Comparison of ENCODE assay signal across 17 cellular contexts in genomic region chr2:230862292-230862691, GRCh38. TPM values are rescaled to one million over a fixed set of nuclear protein-coding genes. Genes with fewer than 3 reads are reported as not detected.
A peak's percentile ranks its signal among the peaks of the same experiment; 100 is the strongest.
DNase-seq lines count a peak whose midpoint lies in the region; ATAC-seq and TF ChIP-seq lines count a peak whose summit lies in the region.
"Had no signal": no experiment of that assay in that cellular context is flagged by ENCODE, and none has a peak within 500 bp of the region (broad histone marks: within the 10 kb centered on the region; RNA-seq: fewer than 3 reads in every experiment).

No MANE protein-coding gene starts in this region.

- H3K27ac Mint-ChIP-seq in central memory CD8-positive, alpha-beta T cell (ENCODE audit: low read depth): peak overlapping the region; percentile 16
- no peak overlapping the region for H3K27ac Mint-ChIP-seq in osteocyte (ENCODE audit: unreplicated experiment)

- H2AFZ ChIP-seq in Karpas-422 (ENCODE audit: low read length): no peak overlapping the region

- no peak overlapping the region for H3K9ac ChIP-seq in BLaER1 treated with 17β-estradiol and CSF1 and Interleukin-3, amounts not matched to agents 10 nM and 100 nM
- peak overlapping the region; percentile 17; the same call in 1 of the 2 replicates for H3K9ac ChIP-seq in Karpas-422 (ENCODE audit: low read length)

- H3K4me2 ChIP-seq in BLaER1 treated with 17β-estradiol and CSF1 and Interleukin-3, amounts not matched to agents 10 nM and 100 nM: peak overlapping the region in 10 of 11 experiments; percentile 36 to 85 (median 68); a peak in 20 of 22 replicates
- peak overlapping the region; percentile 56 for H3K4me2 ChIP-seq in Karpas-422 (ENCODE audit: low read depth, low read length, poor library complexity, severe bottlenecking)

- no peaks in the 10 kb centered on the region for H3K9me2 ChIP-seq in Karpas-422 (replicated peaks; ENCODE audit: insufficient read depth, low read length)

- H3K27me3 ChIP-seq in BLaER1 treated with 17β-estradiol and CSF1 and Interleukin-3, amounts not matched to agents 10 nM and 100 nM: no peaks in the 10 kb centered on the region
- H3K27me3 ChIP-seq in Karpas-422 (ENCODE audit: low read length): no peaks in the 10 kb centered on the region

- no peaks in the 10 kb centered on the region for H3K9me3 Mint-ChIP-seq in central memory CD8-positive, alpha-beta T cell
- H3K9me3 Mint-ChIP-seq in osteocyte (ENCODE audit: unreplicated experiment): no peaks in the 10 kb centered on the region

- no peak for DNase-seq in Karpas-422
- no peak for DNase-seq in central memory CD8-positive, alpha-beta T cell (ENCODE audit: low spot score in 2 of 2)
- DNase-seq in osteocyte (ENCODE audit: extremely low spot score, unreplicated experiment): peak; percentile 57
- DNase-seq in caudate nucleus (lab: John Stamatoyannopoulos, UW): no peak
- DNase-seq: AML-193; Caco-2; GDM1; KBM-7; NCI-H2107; NCI-H748 treated with DMSO at 0.1 percent for 48 hours; NK-92 treated with Interleukin-12 subunit alpha and Interleukin-12 subunit beta, amount 100 ng/mL, for 24 hours had no signal

- ATAC-seq in central memory CD8-positive, alpha-beta T cell (replicated peaks; ENCODE audit: extremely low read depth, poor library complexity, severe bottlenecking): no peak
- ATAC-seq in GM21723 (IDR thresholded peaks at IDR 0.05; ENCODE audit: unreplicated experiment): no peak
- no peak for ATAC-seq in HG03135 (IDR thresholded peaks at IDR 0.05; ENCODE audit: unreplicated experiment)
- ATAC-seq: Right ventricle myocardium inferior had no signal

- peaks cover 14 to 53% (median 42%) of the 10 kb centered on the region in 10 experiments for H3K4me1 ChIP-seq in BLaER1 treated with 17β-estradiol and CSF1 and Interleukin-3, amounts not matched to agents 10 nM and 100 nM
- H3K4me1 ChIP-seq in Karpas-422 (ENCODE audit: low read length): peaks cover 23% of the 10 kb centered on the region

- peaks cover 6% of the 10 kb centered on the region for H3K36me3 Mint-ChIP-seq in central memory CD8-positive, alpha-beta T cell (ENCODE audit: insufficient read depth)
- no peaks in the 10 kb centered on the region for H3K36me3 Mint-ChIP-seq in osteocyte (ENCODE audit: unreplicated experiment)
- H3K36me3 Mint-ChIP-seq: CD4-positive, CD25-positive, alpha-beta regulatory T cell had no signal

- no peak overlapping the region for H3K4me3 ChIP-seq in BLaER1 treated with 17β-estradiol and CSF1 and Interleukin-3, amounts not matched to agents 10 nM and 100 nM
- peak overlapping the region; percentile 30; the same call in 1 of the 2 replicates for H3K4me3 ChIP-seq in Karpas-422 (ENCODE audit: low read length)

- no peak overlapping the region for H3K27ac ChIP-seq in BLaER1 treated with 17β-estradiol and CSF1 and Interleukin-3, amounts not matched to agents 10 nM and 100 nM
- H3K27ac ChIP-seq in Karpas-422 (ENCODE audit: low read length) (no peak overlapping the region), caudate nucleus (ENCODE audit: low read depth, low read length) (no peak overlapping the region)

- H3K27me3 Mint-ChIP-seq in central memory CD8-positive, alpha-beta T cell: peaks cover 39% of the 10 kb centered on the region
- H3K27me3 Mint-ChIP-seq in osteocyte (ENCODE audit: unreplicated experiment): peaks cover 54% of the 10 kb centered on the region

- H3K4me3 Mint-ChIP-seq in central memory CD8-positive, alpha-beta T cell: peak overlapping the region; percentile 81
- H3K4me3 Mint-ChIP-seq in osteocyte (ENCODE audit: unreplicated experiment): no peak overlapping the region

- no peak for TF ChIP-seq CTCF in osteocyte (IDR thresholded peaks at IDR 0.05)

- no peaks in the 10 kb centered on the region for H3K36me3 ChIP-seq in BLaER1 treated with 17β-estradiol and CSF1 and Interleukin-3, amounts not matched to agents 10 nM and 100 nM
- no peaks in the 10 kb centered on the region for H3K36me3 ChIP-seq in Karpas-422 (ENCODE audit: insufficient read depth, low read length)

- no peaks in the 10 kb centered on the region for H3K79me2 ChIP-seq in Karpas-422 (ENCODE audit: low read length)

- peaks cover 0 to 3% (median 0%) of the 10 kb centered on the region in 11 experiments; a peak in 1 of 22 replicates for H3K9me3 ChIP-seq in BLaER1 treated with 17β-estradiol and CSF1 and Interleukin-3, amounts not matched to agents 10 nM and 100 nM (replicated peaks in 1 of 11)
- no peaks in the 10 kb centered on the region for H3K9me3 ChIP-seq in Karpas-422 (ENCODE audit: low read length)
- H3K9me3 ChIP-seq: Caco-2 had no signal

- H4K20me1 ChIP-seq in BLaER1 treated with 17β-estradiol and CSF1 and Interleukin-3, amounts not matched to agents 10 nM and 100 nM: peaks cover 0 to 15% (median 13%) of the 10 kb centered on the region in 11 experiments; a peak in 17 of 22 replicates
- no peaks in the 10 kb centered on the region for H4K20me1 ChIP-seq in Karpas-422 (ENCODE audit: insufficient read depth, low read depth, low read length)

- H3K4me1 Mint-ChIP-seq in central memory CD8-positive, alpha-beta T cell: peaks cover 43% of the 10 kb centered on the region
- H3K4me1 Mint-ChIP-seq in osteocyte (ENCODE audit: unreplicated experiment): peaks cover 18% of the 10 kb centered on the region

RNA-seq across cellular contexts. Expression of gene ITM2C, which starts 2.5 kb away (rescaled TPM):
- 0.19 TPM in 1 of 2 replicates, not detected in the other for total RNA-seq in Karpas-422 (2014; rRNA removed; shearing (Covaris generic); ENCODE audit: low replicate concordance)
- total RNA-seq in osteocyte: 503 and 526 TPM in 2 replicates
- total RNA-seq: OCI-LY7 had no signal

Comparison
In these comparisons a context has a peak if more than half of its experiments do, and no peak if none do; other contexts are left out.
1. RNA of gene ITM2C, which starts 2.5 kb away (total RNA-seq): 503 to 526 TPM in osteocyte; 0.19 TPM in Karpas-422; every median in the first group is over 100 times any median in the second.